8 cellular contexts compared by ENCODE assay signal in the genomic region with DNA sequence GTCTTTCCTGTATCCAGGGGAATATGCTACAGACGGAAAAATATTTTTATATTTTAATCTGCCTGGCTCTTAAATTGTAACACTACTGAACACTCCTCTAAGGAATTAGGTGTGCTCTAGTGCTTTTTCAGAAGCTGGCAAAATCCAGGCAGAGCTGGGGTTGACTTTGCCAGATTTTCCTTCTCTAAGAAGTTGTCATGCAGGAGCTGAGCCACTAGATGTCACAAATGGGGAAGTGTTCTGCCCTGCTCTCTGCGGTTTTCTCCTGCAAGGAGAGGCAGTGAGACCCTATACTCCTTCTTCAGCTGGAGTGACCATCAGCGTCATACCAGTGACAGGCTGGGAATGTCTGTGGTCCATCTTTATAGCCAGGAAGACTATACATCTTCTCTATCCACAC.
DNase-seq lines count a peak whose midpoint lies in the region; ATAC-seq and TF ChIP-seq lines count a peak whose summit lies in the region.

No MANE protein-coding gene starts in this region.

- H3K27me3 ChIP-seq in RWPE2 (ENCODE audit: insufficient read depth, poor library complexity, severe bottlenecking) = peaks cover 6% of the 10 kb centered on the region
- no peaks in the 10 kb centered on the region for H3K27me3 ChIP-seq in prostate gland (replicated peaks; ENCODE audit: insufficient read depth)

- DNase-seq in SIG-M5 treated with dmso at 0.1 percent for 504 hours (lab: John Stamatoyannopoulos, UW; ENCODE audit: unreplicated experiment) (peak; percentile 72), SIG-M5 (lab: John Stamatoyannopoulos, UW) (no peak), HT-29 (ENCODE audit: low spot score) (peak; percentile 65), RWPE2 (ENCODE audit: low spot score) (no peak), fibroblast of gingiva (ENCODE audit: low read depth) (peak; percentile 41), nucleus accumbens (lab: John Stamatoyannopoulos, UW) (peak in 42 of 56 donors; percentile 1 to 78 (median 16)), NCI-H2196 treated with DMSO at 0.1 percent for 48 hours (lab: John Stamatoyannopoulos, UW; ENCODE audit: unreplicated experiment) (no peak), prostate gland (ENCODE audit: low spot score) (no peak)

- TF ChIP-seq CTCF in RWPE2 (IDR thresholded peaks at IDR 0.05; ENCODE audit: poor library complexity, severe bottlenecking) (peak; percentile 74), prostate gland (IDR thresholded peaks at IDR 0.05) (no peak)

- no peaks in the 10 kb centered on the region for H3K4me1 ChIP-seq in RWPE2 (ENCODE audit: insufficient read depth, poor library complexity, severe bottlenecking)
- H3K4me1 ChIP-seq in prostate gland (replicated peaks) = no peaks in the 10 kb centered on the region

- H3K9me3 ChIP-seq in RWPE2 (ENCODE audit: severe bottlenecking) (no peaks in the 10 kb centered on the region), prostate gland (no peaks in the 10 kb centered on the region)

- H3K27ac ChIP-seq in RWPE2 (ENCODE audit: poor library complexity, severe bottlenecking) (no peak overlapping the region), prostate gland (no peak overlapping the region)

- no peak overlapping the region for H3K4me3 ChIP-seq in RWPE2 (ENCODE audit: severe bottlenecking)
- H3K4me3 ChIP-seq in prostate gland = no peak overlapping the region

- ATAC-seq in RWPE2 (ENCODE audit: low read depth) = peak; percentile 83

- H3K36me3 ChIP-seq in RWPE2 (ENCODE audit: low read depth) = no peaks in the 10 kb centered on the region
- H3K36me3 ChIP-seq in prostate gland = no peaks in the 10 kb centered on the region

- intact Hi-C loops in prostate gland (cut with DNase I) = no loop called here

- WGBS in prostate gland = 12% methylated on average over 3 of the region's 3 CpGs

- TF ChIP-seq POLR2A in prostate gland (IDR thresholded peaks at IDR 0.05) = no peak

Comparison
In these comparisons a context has a peak if more than half of its experiments do, and no peak if none do; other contexts are left out.
1. DNase-seq: peak in SIG-M5 treated with dmso at 0.1 percent for 504 hours (single experiment), HT-29 (single experiment), fibroblast of gingiva (single experiment) and nucleus accumbens (42 of 56); none in SIG-M5 (single experiment), RWPE2 (single experiment), NCI-H2196 treated with DMSO at 0.1 percent for 48 hours (single experiment) and prostate gland (single experiment).